10 cellular contexts compared by ENCODE assay signal in genomic region chr3:9903238-9903624, GRCh38. TPM values are rescaled to one million over a fixed set of nuclear protein-coding genes. Genes with fewer than 3 reads are reported as not detected.
DNase-seq lines count a peak whose midpoint lies in the region; ATAC-seq and TF ChIP-seq lines count a peak whose summit lies in the region.
"Had no signal": no experiment of that assay in that cellular context is flagged by ENCODE, and none has a peak within 500 bp of the region (broad histone marks: within the 10 kb centered on the region; RNA-seq: fewer than 3 reads in every experiment).

No MANE protein-coding gene starts in this region.

- no peak for ATAC-seq in thoracic aorta (ENCODE audit: insufficient number of reproducible peaks, low FRiP score, low read depth)
- no peak for ATAC-seq in HG03354 (IDR thresholded peaks at IDR 0.05; ENCODE audit: poor library complexity, severe bottlenecking, unreplicated experiment)

- H3K27me3 ChIP-seq in iPS-15b (ENCODE audit: control insufficient read depth, insufficient read depth, low read length): no peaks in the 10 kb centered on the region
- H3K27me3 ChIP-seq in thoracic aorta (replicated peaks; ENCODE audit: insufficient read depth): no peaks in the 10 kb centered on the region

- H3K9ac ChIP-seq in iPS-15b (ENCODE audit: low read depth, low read length): peak overlapping the region; percentile 37

- peak overlapping the region; percentile 74 for H3K4me3 Mint-ChIP-seq in activated T-helper 1 cell treated with anti-CD3 and anti-CD28 coated beads, Interleukin-12 subunit alpha, Interleukin-12 subunit beta, Interleukin-2, Interleukin-4 antibody, amounts not matched to agents 30 ng/mL and 10 ng/mL and 1 ng/mL, durations not matched to agents 14 hours and 24 hours and 36 hours

- intact Hi-C loops in activated T-helper 1 cell treated with anti-CD3 and anti-CD28 coated beads, Interleukin-12 subunit alpha, Interleukin-12 subunit beta, Interleukin-2, Interleukin-4 antibody, amounts not matched to agents 30 ng/mL and 10 ng/mL and 1 ng/mL, durations not matched to agents 14 hours and 24 hours and 36 hours (cut with micrococcal nuclease): loop anchor here (1.0 kb wide), 1 partner anchor 13 kb away; no protein-coding TSS in a partner anchor

- peak; percentile 30 for DNase-seq in activated CD4-positive, alpha-beta T cell treated with anti-CD3 and anti-CD28 coated beads for 48 hours
- DNase-seq in activated CD4-positive, alpha-beta T cell treated with anti-CD3 and anti-CD28 coated beads, Interleukin-2, amount 50 U/mL, for 4 hours: no peak
- no peak for DNase-seq in activated T-helper 1 cell treated with anti-CD3 and anti-CD28 coated beads, Interleukin-12 subunit alpha, Interleukin-12 subunit beta, Interleukin-2, Interleukin-4 antibody, amounts not matched to agents 30 ng/mL and 10 ng/mL and 1 ng/mL, durations not matched to agents 14 hours and 24 hours and 36 hours (ENCODE audit: low spot score)
- DNase-seq in thoracic aorta (ENCODE audit: low spot score) (no peak), H4 (ENCODE audit: low spot score) (no peak), cerebellar nuclear complex (lab: John Stamatoyannopoulos, UW) (no peak)
- DNase-seq: RPMI8226 had no signal

- H3K9me3 Mint-ChIP-seq in activated T-helper 1 cell treated with anti-CD3 and anti-CD28 coated beads, Interleukin-12 subunit alpha, Interleukin-12 subunit beta, Interleukin-2, Interleukin-4 antibody, amounts not matched to agents 30 ng/mL and 10 ng/mL and 1 ng/mL, durations not matched to agents 14 hours and 24 hours and 36 hours: no peaks in the 10 kb centered on the region
- H3K9me3 Mint-ChIP-seq: CD14-positive monocyte had no signal

- H3K4me1 Mint-ChIP-seq in activated T-helper 1 cell treated with anti-CD3 and anti-CD28 coated beads, Interleukin-12 subunit alpha, Interleukin-12 subunit beta, Interleukin-2, Interleukin-4 antibody, amounts not matched to agents 30 ng/mL and 10 ng/mL and 1 ng/mL, durations not matched to agents 14 hours and 24 hours and 36 hours (ENCODE audit: low read depth): peaks cover 37% of the 10 kb centered on the region

- no peaks in the 10 kb centered on the region for H3K36me3 ChIP-seq in iPS-15b (ENCODE audit: control insufficient read depth, insufficient read depth, low read length)
- no peaks in the 10 kb centered on the region for H3K36me3 ChIP-seq in thoracic aorta

- H3K36me3 Mint-ChIP-seq in activated T-helper 1 cell treated with anti-CD3 and anti-CD28 coated beads, Interleukin-12 subunit alpha, Interleukin-12 subunit beta, Interleukin-2, Interleukin-4 antibody, amounts not matched to agents 30 ng/mL and 10 ng/mL and 1 ng/mL, durations not matched to agents 14 hours and 24 hours and 36 hours (ENCODE audit: low read depth): no peaks in the 10 kb centered on the region
- H3K36me3 Mint-ChIP-seq: CD14-positive monocyte had no signal

- H3K4me1 ChIP-seq in iPS-15b (ENCODE audit: control insufficient read depth, insufficient read depth, low read length) (peaks cover 9% of the 10 kb centered on the region), thoracic aorta (ENCODE audit: control insufficient read depth in 1 of 2, low read depth in 2 of 2) (peaks cover 2 to 27% of the 10 kb centered on the region in 2 donors)

- H3K9me3 ChIP-seq in iPS-15b (ENCODE audit: control insufficient read depth, insufficient read depth, low read length): no peaks in the 10 kb centered on the region
- no peaks in the 10 kb centered on the region for H3K9me3 ChIP-seq in thoracic aorta

- H3K27ac ChIP-seq in thoracic aorta: peak overlapping the region; percentile 73 to 76

- H3K27me3 Mint-ChIP-seq in activated T-helper 1 cell treated with anti-CD3 and anti-CD28 coated beads, Interleukin-12 subunit alpha, Interleukin-12 subunit beta, Interleukin-2, Interleukin-4 antibody, amounts not matched to agents 30 ng/mL and 10 ng/mL and 1 ng/mL, durations not matched to agents 14 hours and 24 hours and 36 hours (ENCODE audit: insufficient read depth): no peaks in the 10 kb centered on the region

- H3K4me3 ChIP-seq in iPS-15b (ENCODE audit: low read depth, low read length) (peak overlapping the region; percentile 26), thoracic aorta (peak overlapping the region; percentile 67)

- no peak for TF ChIP-seq CTCF in thoracic aorta (IDR thresholded peaks at IDR 0.05)

- peak overlapping the region; percentile 90 for H3K27ac Mint-ChIP-seq in activated T-helper 1 cell treated with anti-CD3 and anti-CD28 coated beads, Interleukin-12 subunit alpha, Interleukin-12 subunit beta, Interleukin-2, Interleukin-4 antibody, amounts not matched to agents 30 ng/mL and 10 ng/mL and 1 ng/mL, durations not matched to agents 14 hours and 24 hours and 36 hours
- H3K27ac Mint-ChIP-seq: CD14-positive monocyte had no signal

RNA-seq across cellular contexts. Expression of gene IL17RE, which starts 0.6 kb away (rescaled TPM):
- total RNA-seq in activated T-helper 1 cell treated with anti-CD3 and anti-CD28 coated beads, Interleukin-12 subunit alpha, Interleukin-12 subunit beta, Interleukin-2, Interleukin-4 antibody, amounts not matched to agents 30 ng/mL and 10 ng/mL and 1 ng/mL, durations not matched to agents 14 hours and 24 hours and 36 hours: 3.2 and 3.5 TPM in 2 replicates
- 10 to 100 TPM in 1 of 2 donors, 1 to 10 TPM in 1; 5.7 to 11.9 TPM for total RNA-seq in thoracic aorta
- total RNA-seq in H4 (2014; rRNA removed; shearing (Covaris generic)): not detected in 2 replicates

RNA-seq across cellular contexts. Expression of gene JAGN1, which starts 12.8 kb away (rescaled TPM):
- 42.4 and 46.3 TPM in 2 replicates for total RNA-seq in activated T-helper 1 cell treated with anti-CD3 and anti-CD28 coated beads, Interleukin-12 subunit alpha, Interleukin-12 subunit beta, Interleukin-2, Interleukin-4 antibody, amounts not matched to agents 30 ng/mL and 10 ng/mL and 1 ng/mL, durations not matched to agents 14 hours and 24 hours and 36 hours
- total RNA-seq in thoracic aorta: 10 to 100 TPM; 21.5 to 38.6 TPM
- 35.7 and 46.1 TPM in 2 replicates for total RNA-seq in H4 (2014; rRNA removed; shearing (Covaris generic))

RNA-seq across cellular contexts. Expression of gene IL17RC, which starts 13.7 kb away (rescaled TPM):
- 0.64 and 0.83 TPM in 2 replicates for total RNA-seq in activated T-helper 1 cell treated with anti-CD3 and anti-CD28 coated beads, Interleukin-12 subunit alpha, Interleukin-12 subunit beta, Interleukin-2, Interleukin-4 antibody, amounts not matched to agents 30 ng/mL and 10 ng/mL and 1 ng/mL, durations not matched to agents 14 hours and 24 hours and 36 hours
- total RNA-seq in thoracic aorta: 10 to 100 TPM; 52.2 to 59.4 TPM
- 23.0 and 32.4 TPM in 2 replicates for total RNA-seq in H4 (2014; rRNA removed; shearing (Covaris generic))

RNA-seq across cellular contexts. Expression of gene CIDEC, which starts 23.2 kb away (rescaled TPM):
- not detected in 2 replicates for total RNA-seq in activated T-helper 1 cell treated with anti-CD3 and anti-CD28 coated beads, Interleukin-12 subunit alpha, Interleukin-12 subunit beta, Interleukin-2, Interleukin-4 antibody, amounts not matched to agents 30 ng/mL and 10 ng/mL and 1 ng/mL, durations not matched to agents 14 hours and 24 hours and 36 hours
- total RNA-seq in thoracic aorta: 1 to 10 TPM; 2.0 to 2.6 TPM
- not detected in 2 replicates for total RNA-seq in H4 (2014; rRNA removed; shearing (Covaris generic))

RNA-seq across cellular contexts. Expression of gene CRELD1, which starts 30.4 kb away (rescaled TPM):
- total RNA-seq in activated T-helper 1 cell treated with anti-CD3 and anti-CD28 coated beads, Interleukin-12 subunit alpha, Interleukin-12 subunit beta, Interleukin-2, Interleukin-4 antibody, amounts not matched to agents 30 ng/mL and 10 ng/mL and 1 ng/mL, durations not matched to agents 14 hours and 24 hours and 36 hours: 18.7 and 20.6 TPM in 2 replicates
- total RNA-seq in thoracic aorta: 10 to 100 TPM; 37.2 to 37.4 TPM
- total RNA-seq in H4 (2014; rRNA removed; shearing (Covaris generic)): 7.4 and 8.7 TPM in 2 replicates

Comparison
In these comparisons a context has a peak if more than half of its experiments do, and no peak if none do; other contexts are left out.
1. RNA of gene IL17RC, which starts 13.7 kb away (total RNA-seq): 52.2 to 59.4 TPM in thoracic aorta and 23.0 to 32.4 TPM in H4; 0.64 to 0.83 TPM in activated T-helper 1 cell treated with anti-CD3 and anti-CD28 coated beads, Interleukin-12 subunit alpha, Interleukin-12 subunit beta, Interleukin-2, Interleukin-4 antibody, amounts not matched to agents 30 ng/mL and 10 ng/mL and 1 ng/mL, durations not matched to agents 14 hours and 24 hours and 36 hours; every median in the first group is over 10 times any median in the second.